ENCODE assay signal across 13 cellular contexts in the genomic region with DNA sequence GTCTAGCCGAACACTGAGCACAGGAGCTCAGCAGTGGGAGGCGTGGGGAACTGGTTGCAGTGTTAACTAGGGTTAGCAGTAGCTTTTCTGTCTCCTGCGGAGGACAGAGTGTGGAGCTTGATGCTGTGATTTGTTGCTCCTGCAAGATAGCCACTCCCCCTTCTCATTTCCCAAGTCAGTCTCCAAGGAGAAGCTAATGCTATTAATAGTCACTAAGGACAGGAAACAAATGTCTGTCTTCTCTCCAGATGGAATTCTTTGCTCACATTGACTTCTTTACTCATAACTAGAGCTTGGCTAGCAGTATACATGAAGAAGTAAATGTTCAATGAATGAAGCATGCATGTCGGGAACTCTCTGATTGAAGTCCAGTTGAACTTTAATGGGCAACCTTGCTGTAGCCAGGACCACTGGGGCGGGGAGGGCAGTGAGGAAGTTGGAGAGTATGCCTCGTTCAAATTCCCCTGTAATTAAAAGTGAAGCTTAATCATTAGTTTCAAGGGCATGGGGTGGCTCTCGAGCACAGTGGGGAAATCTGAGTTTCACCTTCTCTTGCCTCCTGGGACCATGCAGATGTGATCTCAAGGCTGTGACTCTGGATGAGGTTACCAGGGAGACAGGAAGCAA.
DNase-seq lines count a peak whose midpoint lies in the region; TF ChIP-seq lines count a peak whose summit lies in the region.
"Had no signal": no experiment of that assay in that cellular context is flagged by ENCODE, and none has a peak within 500 bp of the region (broad histone marks: within the 10 kb centered on the region; RNA-seq: fewer than 3 reads in every experiment).

No MANE protein-coding gene starts in this region.

- H3K36me3 Mint-ChIP-seq in nephron progenitor cell (ENCODE audit: low read depth): peaks cover 2% of the 10 kb centered on the region
- H3K36me3 Mint-ChIP-seq: activated CD8-positive, alpha-beta memory T cell treated with anti-CD3 and anti-CD28 coated beads, Interleukin-2, amount 10 ng/mL, durations not matched to agents 7 days and 5 days had no signal

- peak overlapping the region; percentile 41 for H3K4me3 Mint-ChIP-seq in nephron progenitor cell
- H3K4me3 Mint-ChIP-seq: activated CD8-positive, alpha-beta memory T cell treated with anti-CD3 and anti-CD28 coated beads, Interleukin-2, amount 10 ng/mL, durations not matched to agents 7 days and 5 days; endodermal cell had no signal

- no peak for TF ChIP-seq CTCF in fibroblast of villous mesenchyme (IDR thresholded peaks at IDR 0.05; ENCODE audit: insufficient read depth, low read depth, low read length)
- TF ChIP-seq CTCF in nephron progenitor cell (IDR thresholded peaks at IDR 0.05): no peak

- H3K27me3 Mint-ChIP-seq in nephron progenitor cell (ENCODE audit: low read depth, poor library complexity): no peaks in the 10 kb centered on the region

- DNase-seq in ACHN: peak; percentile 83
- DNase-seq in NCI-H82 treated with DMSO at 0.1 percent for 48 hours (lab: John Stamatoyannopoulos, UW; ENCODE audit: unreplicated experiment): peak; percentile 39
- peak; percentile 72 for DNase-seq in fibroblast of villous mesenchyme (ENCODE audit: low read depth)
- DNase-seq in nephron progenitor cell: no peak
- no peak for DNase-seq in UCSD-AML1 (lab: John Stamatoyannopoulos, UW; ENCODE audit: unreplicated experiment)
- DNase-seq in NK-92 (lab: John Stamatoyannopoulos, UW; ENCODE audit: unreplicated experiment): no peak
- DNase-seq in pons (ENCODE audit: low spot score): no peak
- DNase-seq in activated T-cell treated with anti-CD3 and anti-CD28 coated beads for 4 hours: no peak
- DNase-seq: activated CD8-positive, alpha-beta memory T cell treated with anti-CD3 and anti-CD28 coated beads, Interleukin-2, amount 10 ng/mL, durations not matched to agents 7 days and 5 days; endodermal cell; NCI-H1694; substantia nigra had no signal

- H3K9me3 Mint-ChIP-seq in nephron progenitor cell: no peaks in the 10 kb centered on the region
- H3K9me3 Mint-ChIP-seq: endodermal cell had no signal

- in situ Hi-C loops in ACHN (cut with HindIII; ENCODE audit: low pct_ligation_motif_present, low pct_unique_long_range_greater_than_20kb, low sequenced_read_pairs): no loop called here

- peak overlapping the region; percentile 81 for H3K27ac Mint-ChIP-seq in nephron progenitor cell
- H3K27ac Mint-ChIP-seq: activated CD8-positive, alpha-beta memory T cell treated with anti-CD3 and anti-CD28 coated beads, Interleukin-2, amount 10 ng/mL, durations not matched to agents 7 days and 5 days; endodermal cell had no signal

- no peak overlapping the region for H3K4me3 ChIP-seq in fibroblast of villous mesenchyme (ENCODE audit: low read depth, low read length)
- H3K4me3 ChIP-seq: BLaER1 had no signal

- H3K4me1 Mint-ChIP-seq in nephron progenitor cell: peaks cover 80% of the 10 kb centered on the region
- H3K4me1 Mint-ChIP-seq: activated CD8-positive, alpha-beta memory T cell treated with anti-CD3 and anti-CD28 coated beads, Interleukin-2, amount 10 ng/mL, durations not matched to agents 7 days and 5 days had no signal

Comparison
In these comparisons a context has a peak if more than half of its experiments do, and no peak if none do; other contexts are left out.
1. DNase-seq: peak in ACHN (single experiment), NCI-H82 treated with DMSO at 0.1 percent for 48 hours (single experiment) and fibroblast of villous mesenchyme (single experiment); none in nephron progenitor cell (single experiment), UCSD-AML1 (single experiment), NK-92 (single experiment), pons (single experiment) and activated T-cell treated with anti-CD3 and anti-CD28 coated beads for 4 hours (single experiment).